Comparison of ENCODE assay signal across 1 cellular context in the genomic region with DNA sequence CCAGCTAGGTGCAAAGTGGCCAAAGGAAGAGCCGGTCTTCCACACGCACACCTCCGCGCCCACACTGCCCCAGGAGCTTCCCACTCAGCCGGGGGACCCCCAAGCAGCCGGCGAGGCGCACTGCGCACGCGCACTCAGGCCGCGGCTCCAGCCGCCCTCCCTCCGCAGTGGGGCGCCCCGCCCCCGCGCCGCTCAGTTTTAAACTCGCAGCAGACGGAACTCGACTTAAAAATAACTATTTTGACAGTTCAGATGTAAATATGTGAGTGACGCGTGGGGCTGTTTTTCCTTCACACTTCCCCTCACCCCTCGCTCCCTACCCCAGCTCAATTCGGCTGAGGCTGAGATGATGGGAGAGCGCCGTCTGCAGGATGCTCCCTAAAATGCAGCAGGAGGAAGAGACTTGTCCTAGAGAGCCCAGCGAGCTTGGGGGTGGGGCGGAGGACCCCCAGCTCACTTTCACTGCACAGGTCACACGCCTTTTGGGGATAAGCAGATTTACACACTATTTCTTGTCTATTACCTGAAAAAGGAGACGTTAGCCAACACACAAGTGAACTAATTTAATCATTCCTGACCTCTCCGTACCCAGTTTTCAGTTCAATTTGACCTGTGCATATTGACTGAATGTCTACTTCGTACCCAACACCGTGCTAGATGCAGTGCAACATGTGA.
TF ChIP-seq lines count a peak whose summit lies in the region.

No MANE protein-coding gene starts in this region.

TF ChIP-seq in HepG2, 621 proteins besides CTCF, POLR2A, EP300 and RAD21 (continued from another document and continues in another):
- TF ChIP-seq, protein P1, sequence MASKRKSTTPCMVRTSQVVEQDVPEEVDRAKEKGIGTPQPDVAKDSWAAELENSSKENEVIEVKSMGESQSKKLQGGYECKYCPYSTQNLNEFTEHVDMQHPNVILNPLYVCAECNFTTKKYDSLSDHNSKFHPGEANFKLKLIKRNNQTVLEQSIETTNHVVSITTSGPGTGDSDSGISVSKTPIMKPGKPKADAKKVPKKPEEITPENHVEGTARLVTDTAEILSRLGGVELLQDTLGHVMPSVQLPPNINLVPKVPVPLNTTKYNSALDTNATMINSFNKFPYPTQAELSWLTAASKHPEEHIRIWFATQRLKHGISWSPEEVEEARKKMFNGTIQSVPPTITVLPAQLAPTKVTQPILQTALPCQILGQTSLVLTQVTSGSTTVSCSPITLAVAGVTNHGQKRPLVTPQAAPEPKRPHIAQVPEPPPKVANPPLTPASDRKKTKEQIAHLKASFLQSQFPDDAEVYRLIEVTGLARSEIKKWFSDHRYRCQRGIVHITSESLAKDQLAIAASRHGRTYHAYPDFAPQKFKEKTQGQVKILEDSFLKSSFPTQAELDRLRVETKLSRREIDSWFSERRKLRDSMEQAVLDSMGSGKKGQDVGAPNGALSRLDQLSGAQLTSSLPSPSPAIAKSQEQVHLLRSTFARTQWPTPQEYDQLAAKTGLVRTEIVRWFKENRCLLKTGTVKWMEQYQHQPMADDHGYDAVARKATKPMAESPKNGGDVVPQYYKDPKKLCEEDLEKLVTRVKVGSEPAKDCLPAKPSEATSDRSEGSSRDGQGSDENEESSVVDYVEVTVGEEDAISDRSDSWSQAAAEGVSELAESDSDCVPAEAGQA (IDR thresholded peaks at IDR 0.05; ENCODE audit: low read depth) = no peak
- TF ChIP-seq, protein P1 (CRISPR knock-in tag; IDR thresholded peaks at IDR 0.05; ENCODE audit: borderline replicate concordance) = no peak
- TF ChIP-seq ZFAT (CRISPR knock-in tag; conservative IDR thresholded peaks at IDR 0.05) = no peak
- TF ChIP-seq, protein P2, sequence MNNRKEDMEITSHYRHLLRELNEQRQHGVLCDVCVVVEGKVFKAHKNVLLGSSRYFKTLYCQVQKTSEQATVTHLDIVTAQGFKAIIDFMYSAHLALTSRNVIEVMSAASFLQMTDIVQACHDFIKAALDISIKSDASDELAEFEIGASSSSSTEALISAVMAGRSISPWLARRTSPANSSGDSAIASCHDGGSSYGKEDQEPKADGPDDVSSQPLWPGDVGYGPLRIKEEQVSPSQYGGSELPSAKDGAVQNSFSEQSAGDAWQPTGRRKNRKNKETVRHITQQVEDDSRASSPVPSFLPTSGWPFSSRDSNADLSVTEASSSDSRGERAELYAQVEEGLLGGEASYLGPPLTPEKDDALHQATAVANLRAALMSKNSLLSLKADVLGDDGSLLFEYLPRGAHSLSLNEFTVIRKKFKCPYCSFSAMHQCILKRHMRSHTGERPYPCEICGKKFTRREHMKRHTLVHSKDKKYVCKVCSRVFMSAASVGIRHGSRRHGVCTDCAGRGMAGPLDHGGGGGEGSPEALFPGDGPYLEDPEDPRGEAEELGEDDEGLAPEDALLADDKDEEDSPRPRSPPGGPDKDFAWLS (CRISPR knock-in tag; IDR thresholded peaks at IDR 0.05; ENCODE audit: borderline replicate concordance) = no peak
- 0 out of 2 replicates have a peak, but pooled peaks have one; percentile 28 for TF ChIP-seq MIER3 (CRISPR knock-in tag; IDR thresholded peaks at IDR 0.05; ENCODE audit: borderline replicate concordance)
- TF ChIP-seq, protein P3, sequence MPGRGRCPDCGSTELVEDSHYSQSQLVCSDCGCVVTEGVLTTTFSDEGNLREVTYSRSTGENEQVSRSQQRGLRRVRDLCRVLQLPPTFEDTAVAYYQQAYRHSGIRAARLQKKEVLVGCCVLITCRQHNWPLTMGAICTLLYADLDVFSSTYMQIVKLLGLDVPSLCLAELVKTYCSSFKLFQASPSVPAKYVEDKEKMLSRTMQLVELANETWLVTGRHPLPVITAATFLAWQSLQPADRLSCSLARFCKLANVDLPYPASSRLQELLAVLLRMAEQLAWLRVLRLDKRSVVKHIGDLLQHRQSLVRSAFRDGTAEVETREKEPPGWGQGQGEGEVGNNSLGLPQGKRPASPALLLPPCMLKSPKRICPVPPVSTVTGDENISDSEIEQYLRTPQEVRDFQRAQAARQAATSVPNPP (CRISPR knock-in tag; IDR thresholded peaks at IDR 0.05) = no peak
- TF ChIP-seq, protein P4, sequence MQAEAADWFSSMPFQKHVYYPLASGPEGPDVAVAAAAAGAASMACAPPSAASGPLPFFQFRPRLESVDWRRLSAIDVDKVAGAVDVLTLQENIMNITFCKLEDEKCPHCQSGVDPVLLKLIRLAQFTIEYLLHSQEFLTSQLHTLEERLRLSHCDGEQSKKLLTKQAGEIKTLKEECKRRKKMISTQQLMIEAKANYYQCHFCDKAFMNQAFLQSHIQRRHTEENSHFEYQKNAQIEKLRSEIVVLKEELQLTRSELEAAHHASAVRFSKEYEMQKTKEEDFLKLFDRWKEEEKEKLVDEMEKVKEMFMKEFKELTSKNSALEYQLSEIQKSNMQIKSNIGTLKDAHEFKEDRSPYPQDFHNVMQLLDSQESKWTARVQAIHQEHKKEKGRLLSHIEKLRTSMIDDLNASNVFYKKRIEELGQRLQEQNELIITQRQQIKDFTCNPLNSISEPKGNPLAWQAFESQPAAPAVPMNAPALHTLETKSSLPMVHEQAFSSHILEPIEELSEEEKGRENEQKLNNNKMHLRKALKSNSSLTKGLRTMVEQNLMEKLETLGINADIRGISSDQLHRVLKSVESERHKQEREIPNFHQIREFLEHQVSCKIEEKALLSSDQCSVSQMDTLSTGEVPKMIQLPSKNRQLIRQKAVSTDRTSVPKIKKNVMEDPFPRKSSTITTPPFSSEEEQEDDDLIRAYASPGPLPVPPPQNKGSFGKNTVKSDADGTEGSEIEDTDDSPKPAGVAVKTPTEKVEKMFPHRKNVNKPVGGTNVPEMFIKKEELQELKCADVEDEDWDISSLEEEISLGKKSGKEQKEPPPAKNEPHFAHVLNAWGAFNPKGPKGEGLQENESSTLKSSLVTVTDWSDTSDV (CRISPR knock-in tag; IDR thresholded peaks at IDR 0.05) = no peak
- TF ChIP-seq ARID2 (CRISPR knock-in tag; IDR thresholded peaks at IDR 0.05; ENCODE audit: borderline replicate concordance) = no peak
- TF ChIP-seq SALL1 (CRISPR knock-in tag; IDR thresholded peaks at IDR 0.05) = 0 out of 2 replicates have a peak, but pooled peaks have one; percentile 29
- TF ChIP-seq EHMT2 (IDR thresholded peaks at IDR 0.05; ENCODE audit: borderline replicate concordance, low read depth, low read length) = no peak
- TF ChIP-seq ZNF816 (CRISPR knock-in tag; IDR thresholded peaks at IDR 0.05; ENCODE audit: borderline replicate concordance) = no peak
- TF ChIP-seq, protein P5, sequence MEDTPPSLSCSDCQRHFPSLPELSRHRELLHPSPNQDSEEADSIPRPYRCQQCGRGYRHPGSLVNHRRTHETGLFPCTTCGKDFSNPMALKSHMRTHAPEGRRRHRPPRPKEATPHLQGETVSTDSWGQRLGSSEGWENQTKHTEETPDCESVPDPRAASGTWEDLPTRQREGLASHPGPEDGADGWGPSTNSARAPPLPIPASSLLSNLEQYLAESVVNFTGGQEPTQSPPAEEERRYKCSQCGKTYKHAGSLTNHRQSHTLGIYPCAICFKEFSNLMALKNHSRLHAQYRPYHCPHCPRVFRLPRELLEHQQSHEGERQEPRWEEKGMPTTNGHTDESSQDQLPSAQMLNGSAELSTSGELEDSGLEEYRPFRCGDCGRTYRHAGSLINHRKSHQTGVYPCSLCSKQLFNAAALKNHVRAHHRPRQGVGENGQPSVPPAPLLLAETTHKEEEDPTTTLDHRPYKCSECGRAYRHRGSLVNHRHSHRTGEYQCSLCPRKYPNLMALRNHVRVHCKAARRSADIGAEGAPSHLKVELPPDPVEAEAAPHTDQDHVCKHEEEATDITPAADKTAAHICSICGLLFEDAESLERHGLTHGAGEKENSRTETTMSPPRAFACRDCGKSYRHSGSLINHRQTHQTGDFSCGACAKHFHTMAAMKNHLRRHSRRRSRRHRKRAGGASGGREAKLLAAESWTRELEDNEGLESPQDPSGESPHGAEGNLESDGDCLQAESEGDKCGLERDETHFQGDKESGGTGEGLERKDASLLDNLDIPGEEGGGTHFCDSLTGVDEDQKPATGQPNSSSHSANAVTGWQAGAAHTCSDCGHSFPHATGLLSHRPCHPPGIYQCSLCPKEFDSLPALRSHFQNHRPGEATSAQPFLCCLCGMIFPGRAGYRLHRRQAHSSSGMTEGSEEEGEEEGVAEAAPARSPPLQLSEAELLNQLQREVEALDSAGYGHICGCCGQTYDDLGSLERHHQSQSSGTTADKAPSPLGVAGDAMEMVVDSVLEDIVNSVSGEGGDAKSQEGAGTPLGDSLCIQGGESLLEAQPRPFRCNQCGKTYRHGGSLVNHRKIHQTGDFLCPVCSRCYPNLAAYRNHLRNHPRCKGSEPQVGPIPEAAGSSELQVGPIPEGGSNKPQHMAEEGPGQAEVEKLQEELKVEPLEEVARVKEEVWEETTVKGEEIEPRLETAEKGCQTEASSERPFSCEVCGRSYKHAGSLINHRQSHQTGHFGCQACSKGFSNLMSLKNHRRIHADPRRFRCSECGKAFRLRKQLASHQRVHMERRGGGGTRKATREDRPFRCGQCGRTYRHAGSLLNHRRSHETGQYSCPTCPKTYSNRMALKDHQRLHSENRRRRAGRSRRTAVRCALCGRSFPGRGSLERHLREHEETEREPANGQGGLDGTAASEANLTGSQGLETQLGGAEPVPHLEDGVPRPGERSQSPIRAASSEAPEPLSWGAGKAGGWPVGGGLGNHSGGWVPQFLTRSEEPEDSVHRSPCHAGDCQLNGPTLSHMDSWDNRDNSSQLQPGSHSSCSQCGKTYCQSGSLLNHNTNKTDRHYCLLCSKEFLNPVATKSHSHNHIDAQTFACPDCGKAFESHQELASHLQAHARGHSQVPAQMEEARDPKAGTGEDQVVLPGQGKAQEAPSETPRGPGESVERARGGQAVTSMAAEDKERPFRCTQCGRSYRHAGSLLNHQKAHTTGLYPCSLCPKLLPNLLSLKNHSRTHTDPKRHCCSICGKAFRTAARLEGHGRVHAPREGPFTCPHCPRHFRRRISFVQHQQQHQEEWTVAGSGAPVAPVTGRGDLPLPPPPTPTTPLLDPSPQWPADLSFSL (CRISPR knock-in tag; IDR thresholded peaks at IDR 0.05) = no peak
- TF ChIP-seq ZMYM4 (CRISPR knock-in tag; IDR thresholded peaks at IDR 0.05) = 0 out of 2 replicates have a peak, but pooled peaks have one; percentile 28
- TF ChIP-seq ZNF780A (CRISPR knock-in tag; IDR thresholded peaks at IDR 0.05) = no peak
- TF ChIP-seq TCF7L2 (IDR thresholded peaks at IDR 0.05; ENCODE audit: low read depth, low read length) = no peak
- TF ChIP-seq ARNT (IDR thresholded peaks at IDR 0.05) = no peak
- no peak for TF ChIP-seq EED (CRISPR knock-in tag; IDR thresholded peaks at IDR 0.05)
- TF ChIP-seq ZFP1 (CRISPR knock-in tag; IDR thresholded peaks at IDR 0.05) = no peak
- TF ChIP-seq STAG1 (CRISPR knock-in tag; IDR thresholded peaks at IDR 0.05) = peak; percentile 56
- no peak for TF ChIP-seq MAFF (IDR thresholded peaks at IDR 0.05; ENCODE audit: low read depth, low read length)
- no peak for TF ChIP-seq ZNF431 (CRISPR knock-in tag; IDR thresholded peaks at IDR 0.05; ENCODE audit: borderline replicate concordance, low read depth)
- TF ChIP-seq, protein P6, sequence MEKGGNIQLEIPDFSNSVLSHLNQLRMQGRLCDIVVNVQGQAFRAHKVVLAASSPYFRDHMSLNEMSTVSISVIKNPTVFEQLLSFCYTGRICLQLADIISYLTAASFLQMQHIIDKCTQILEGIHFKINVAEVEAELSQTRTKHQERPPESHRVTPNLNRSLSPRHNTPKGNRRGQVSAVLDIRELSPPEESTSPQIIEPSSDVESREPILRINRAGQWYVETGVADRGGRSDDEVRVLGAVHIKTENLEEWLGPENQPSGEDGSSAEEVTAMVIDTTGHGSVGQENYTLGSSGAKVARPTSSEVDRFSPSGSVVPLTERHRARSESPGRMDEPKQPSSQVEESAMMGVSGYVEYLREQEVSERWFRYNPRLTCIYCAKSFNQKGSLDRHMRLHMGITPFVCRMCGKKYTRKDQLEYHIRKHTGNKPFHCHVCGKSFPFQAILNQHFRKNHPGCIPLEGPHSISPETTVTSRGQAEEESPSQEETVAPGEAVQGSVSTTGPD (CRISPR knock-in tag; IDR thresholded peaks at IDR 0.05) = no peak
- 0 out of 2 replicates have a peak, but pooled peaks have one; percentile 54 for TF ChIP-seq FOXC1 (CRISPR knock-in tag; IDR thresholded peaks at IDR 0.05; ENCODE audit: borderline replicate concordance)
- no peak for TF ChIP-seq MED1 (CRISPR knock-in tag; IDR thresholded peaks at IDR 0.05)
- TF ChIP-seq ZNF773 (CRISPR knock-in tag; IDR thresholded peaks at IDR 0.05; ENCODE audit: borderline replicate concordance) = no peak
- TF ChIP-seq RXRA (CRISPR knock-in tag; IDR thresholded peaks at IDR 0.05) = 0 out of 2 replicates have a peak, but pooled peaks have one; percentile 15
- no peak for TF ChIP-seq PAF1 (CRISPR knock-in tag; IDR thresholded peaks at IDR 0.05)
- TF ChIP-seq KDM2A (CRISPR knock-in tag; IDR thresholded peaks at IDR 0.05; ENCODE audit: borderline replicate concordance, low read depth) = 0 out of 2 replicates have a peak, but pooled peaks have one; percentile 23
- TF ChIP-seq XBP1 (CRISPR knock-in tag; IDR thresholded peaks at IDR 0.05) = no peak
- TF ChIP-seq MIXL1 (CRISPR knock-in tag; IDR thresholded peaks at IDR 0.05) = no peak
- TF ChIP-seq, protein P7, sequence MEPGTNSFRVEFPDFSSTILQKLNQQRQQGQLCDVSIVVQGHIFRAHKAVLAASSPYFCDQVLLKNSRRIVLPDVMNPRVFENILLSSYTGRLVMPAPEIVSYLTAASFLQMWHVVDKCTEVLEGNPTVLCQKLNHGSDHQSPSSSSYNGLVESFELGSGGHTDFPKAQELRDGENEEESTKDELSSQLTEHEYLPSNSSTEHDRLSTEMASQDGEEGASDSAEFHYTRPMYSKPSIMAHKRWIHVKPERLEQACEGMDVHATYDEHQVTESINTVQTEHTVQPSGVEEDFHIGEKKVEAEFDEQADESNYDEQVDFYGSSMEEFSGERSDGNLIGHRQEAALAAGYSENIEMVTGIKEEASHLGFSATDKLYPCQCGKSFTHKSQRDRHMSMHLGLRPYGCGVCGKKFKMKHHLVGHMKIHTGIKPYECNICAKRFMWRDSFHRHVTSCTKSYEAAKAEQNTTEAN (CRISPR knock-in tag; conservative IDR thresholded peaks at IDR 0.05) = no peak
- TF ChIP-seq ZNF674 (CRISPR knock-in tag; IDR thresholded peaks at IDR 0.05; ENCODE audit: low read depth) = no peak
- TF ChIP-seq ZNF841 (CRISPR knock-in tag; IDR thresholded peaks at IDR 0.05; ENCODE audit: borderline replicate concordance) = no peak
- no peak for TF ChIP-seq ZNF12 (CRISPR knock-in tag; IDR thresholded peaks at IDR 0.05)
- no peak for TF ChIP-seq KLF11 (CRISPR knock-in tag; IDR thresholded peaks at IDR 0.05)
- no peak for TF ChIP-seq ZFP36L2 (CRISPR knock-in tag; IDR thresholded peaks at IDR 0.05)
